13 cellular contexts compared by ENCODE assay signal in the genomic region with DNA sequence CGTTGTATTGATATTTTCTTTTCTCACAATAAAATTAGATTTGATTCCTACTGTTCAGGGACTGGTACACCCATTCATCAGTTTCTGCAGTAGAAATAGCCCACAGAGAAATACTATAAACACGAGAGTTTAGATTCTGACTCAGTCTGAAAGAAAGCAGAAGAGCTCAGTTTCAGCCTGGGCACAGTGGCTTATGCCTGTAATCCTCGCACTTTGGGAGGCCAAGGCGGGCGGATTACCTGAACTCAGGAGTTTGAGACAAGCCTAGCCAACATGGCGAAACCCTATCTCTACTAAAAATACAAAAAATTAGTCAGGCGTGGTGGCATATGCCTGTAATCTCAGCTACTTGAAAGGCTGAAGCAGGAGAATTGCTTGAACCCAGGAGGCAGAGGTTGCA. TPM values are rescaled to one million over a fixed set of nuclear protein-coding genes. Genes with fewer than 3 reads are reported as not detected.
A peak's percentile ranks its signal among the peaks of the same experiment; 100 is the strongest.
DNase-seq lines count a peak whose midpoint lies in the region; ATAC-seq and TF ChIP-seq lines count a peak whose summit lies in the region.
"Had no signal": no experiment of that assay in that cellular context is flagged by ENCODE, and none has a peak within 500 bp of the region (broad histone marks: within the 10 kb centered on the region; RNA-seq: fewer than 3 reads in every experiment).

No MANE protein-coding gene starts in this region.

- H3K27me3 Mint-ChIP-seq in activated T-helper 17 cell treated with anti-CD3 and anti-CD28 coated beads, Interleukin-2, amount 50 U/mL, for 72 hours: no peaks in the 10 kb centered on the region
- H3K27me3 Mint-ChIP-seq in stimulated activated naive CD8-positive, alpha-beta T cell treated with anti-CD3 and anti-CD28 coated beads, Interleukin-15, Interleukin-2, amounts not matched to agents 100 ng/mL and 50 ng/mL, for 24 hours: no peaks in the 10 kb centered on the region

- intact Hi-C loops in tibial artery (cut with DNase I; ENCODE audit: low total_unique reads): no loop called here
- intact Hi-C loops in PC-3 (cut with micrococcal nuclease): no loop called here

- peak overlapping the region; percentile 84 for H3K4me3 Mint-ChIP-seq in activated T-helper 17 cell treated with anti-CD3 and anti-CD28 coated beads, Interleukin-2, amount 50 U/mL, for 72 hours
- H3K4me3 Mint-ChIP-seq in stimulated activated naive CD8-positive, alpha-beta T cell treated with anti-CD3 and anti-CD28 coated beads, Interleukin-15, Interleukin-2, amounts not matched to agents 100 ng/mL and 50 ng/mL, for 24 hours: peak overlapping the region; percentile 99

- H2AFZ ChIP-seq in PC-3 (ENCODE audit: low read length): no peak overlapping the region

- peaks cover 0 to 5% of the 10 kb centered on the region in 2 donors for H3K27me3 ChIP-seq in tibial artery
- peaks cover 90% of the 10 kb centered on the region for H3K27me3 ChIP-seq in PC-3 (ENCODE audit: low read length)
- H3K27me3 ChIP-seq: Peyer's patch had no signal

- H3K36me3 ChIP-seq in tibial artery (no peaks in the 10 kb centered on the region), PC-3 (ENCODE audit: low read depth, low read length) (no peaks in the 10 kb centered on the region)
- H3K36me3 ChIP-seq: Peyer's patch had no signal

- no peaks in the 10 kb centered on the region for H3K9me3 Mint-ChIP-seq in activated T-helper 17 cell treated with anti-CD3 and anti-CD28 coated beads, Interleukin-2, amount 50 U/mL, for 72 hours
- no peaks in the 10 kb centered on the region for H3K9me3 Mint-ChIP-seq in stimulated activated naive CD8-positive, alpha-beta T cell treated with anti-CD3 and anti-CD28 coated beads, Interleukin-15, Interleukin-2, amounts not matched to agents 100 ng/mL and 50 ng/mL, for 24 hours

- POLR2A ChIA-PET in PC-3 (lab: Charles Lee; ENCODE audit: unreplicated experiment): no interaction called here

- no peak overlapping the region for H3K4me2 ChIP-seq in PC-3 (ENCODE audit: low read length)

- H3K9ac ChIP-seq in PC-3 (ENCODE audit: low read length): no peak overlapping the region

- H3K9me3 ChIP-seq in tibial artery (no peaks in the 10 kb centered on the region), PC-3 (ENCODE audit: low read length) (no peaks in the 10 kb centered on the region)
- H3K9me3 ChIP-seq: Peyer's patch had no signal

- H4K20me1 ChIP-seq in PC-3 (ENCODE audit: low read length): no peaks in the 10 kb centered on the region

- no peak overlapping the region for H3K4me3 ChIP-seq in tibial artery
- no peak overlapping the region for H3K4me3 ChIP-seq in PC-3 (ENCODE audit: low read length)

- peak; percentile 81 for DNase-seq in activated effector memory CD4-positive, alpha-beta T cell treated with anti-CD3 and anti-CD28 coated beads, Interleukin-2, amount 50 U/mL, for 16 hours
- no peak for DNase-seq in activated effector memory CD4-positive, alpha-beta T cell treated with Interleukin-2 at 50 U/mL for 16 hours
- no peak for DNase-seq in tibial artery
- DNase-seq in PC-3: no peak
- DNase-seq in dedifferentiated amniotic fluid mesenchymal stem cell (ENCODE audit: extremely low spot score): no peak
- DNase-seq: islet precursor cell, NCI-H2029 treated with DMSO at 0.1 percent for 48 hours, Peyer's patch had no signal

- ATAC-seq in HG02884 (IDR thresholded peaks at IDR 0.05; ENCODE audit: unreplicated experiment): peak; percentile 87
- ATAC-seq in activated T-helper 17 cell treated with anti-CD3 and anti-CD28 coated beads, Interleukin-2, amount 50 U/mL, for 72 hours (replicated peaks): peak; percentile 80
- ATAC-seq in PC-3: no peak

- CTCF ChIA-PET in PC-3 (lab: Charles Lee): no interaction called here

- peaks cover 100% of the 10 kb centered on the region for H3K36me3 Mint-ChIP-seq in activated T-helper 17 cell treated with anti-CD3 and anti-CD28 coated beads, Interleukin-2, amount 50 U/mL, for 72 hours (ENCODE audit: low read depth)
- H3K36me3 Mint-ChIP-seq in stimulated activated naive CD8-positive, alpha-beta T cell treated with anti-CD3 and anti-CD28 coated beads, Interleukin-15, Interleukin-2, amounts not matched to agents 100 ng/mL and 50 ng/mL, for 24 hours (ENCODE audit: low read depth): peaks cover 93% of the 10 kb centered on the region

- TF ChIP-seq CTCF in tibial artery (IDR thresholded peaks at IDR 0.05): no peak
- no peak for TF ChIP-seq CTCF in PC-3 (conservative IDR thresholded peaks at IDR 0.05; ENCODE audit: low read depth, low read length)

- H3F3A ChIP-seq in PC-3 (ENCODE audit: low read length, unreplicated experiment): no peaks in the 10 kb centered on the region

- no peak overlapping the region for H3K27ac ChIP-seq in tibial artery
- no peak overlapping the region for H3K27ac ChIP-seq in PC-3 (ENCODE audit: low read length)

- no TSS peak for BruUV-seq in PC-3 (replicated peaks; lab: Mats Ljungman, UMichigan)

- no peaks in the 10 kb centered on the region for H3K79me2 ChIP-seq in PC-3 (ENCODE audit: low read length)

- peaks cover 56% of the 10 kb centered on the region for H3K4me1 Mint-ChIP-seq in activated T-helper 17 cell treated with anti-CD3 and anti-CD28 coated beads, Interleukin-2, amount 50 U/mL, for 72 hours
- peaks cover 88% of the 10 kb centered on the region for H3K4me1 Mint-ChIP-seq in stimulated activated naive CD8-positive, alpha-beta T cell treated with anti-CD3 and anti-CD28 coated beads, Interleukin-15, Interleukin-2, amounts not matched to agents 100 ng/mL and 50 ng/mL, for 24 hours (ENCODE audit: low read depth)

- H3K9me2 ChIP-seq in PC-3 (replicated peaks; ENCODE audit: low read length): no peaks in the 10 kb centered on the region

- no peaks in the 10 kb centered on the region for H3K4me1 ChIP-seq in tibial artery
- no peaks in the 10 kb centered on the region for H3K4me1 ChIP-seq in PC-3 (ENCODE audit: insufficient read depth, low read length)
- H3K4me1 ChIP-seq: Peyer's patch had no signal

- peak overlapping the region; percentile 72 for H3K27ac Mint-ChIP-seq in activated T-helper 17 cell treated with anti-CD3 and anti-CD28 coated beads, Interleukin-2, amount 50 U/mL, for 72 hours
- peak overlapping the region; percentile 93 for H3K27ac Mint-ChIP-seq in stimulated activated naive CD8-positive, alpha-beta T cell treated with anti-CD3 and anti-CD28 coated beads, Interleukin-15, Interleukin-2, amounts not matched to agents 100 ng/mL and 50 ng/mL, for 24 hours

RNA-seq across cellular contexts. Expression of a gene that starts 8.6 kb away (rescaled TPM):
- total RNA-seq in activated T-helper 17 cell treated with anti-CD3 and anti-CD28 coated beads, Interleukin-2, amount 50 U/mL, for 72 hours: 100 to 1,000 TPM; 144 to 277 TPM
- 0.58 and 0.69 TPM in 2 replicates for total RNA-seq in PC-3 (2014; rRNA removed)

RNA-seq across cellular contexts. Expression of a gene that starts 23.2 kb away (rescaled TPM):
- total RNA-seq in activated T-helper 17 cell treated with anti-CD3 and anti-CD28 coated beads, Interleukin-2, amount 50 U/mL, for 72 hours: under 1 TPM; 0.09 to 0.85 TPM
- total RNA-seq in PC-3 (2014; rRNA removed): not detected in 2 replicates
- total RNA-seq: omental fat pad, Peyer's patch, ureter had no signal

RNA-seq across cellular contexts. Expression of a gene that starts 46.6 kb away (rescaled TPM):
- 10 to 100 TPM in 1 of 2 donors, 1 to 10 TPM in 1; 9.3 to 20.3 TPM for total RNA-seq in activated T-helper 17 cell treated with anti-CD3 and anti-CD28 coated beads, Interleukin-2, amount 50 U/mL, for 72 hours
- 10.6 and 14.8 TPM in 2 replicates for total RNA-seq in PC-3 (2014; rRNA removed)

Comparison
In these comparisons a context has a peak if more than half of its experiments do, and no peak if none do; other contexts are left out.
1. RNA of a gene that starts 8.6 kb away (total RNA-seq): 144 to 277 TPM in activated T-helper 17 cell treated with anti-CD3 and anti-CD28 coated beads, Interleukin-2, amount 50 U/mL, for 72 hours; 0.58 to 0.69 TPM in PC-3; every median in the first group is over 10 times any median in the second.